Comparison of ENCODE assay signal across 8 cellular contexts in the genomic region with DNA sequence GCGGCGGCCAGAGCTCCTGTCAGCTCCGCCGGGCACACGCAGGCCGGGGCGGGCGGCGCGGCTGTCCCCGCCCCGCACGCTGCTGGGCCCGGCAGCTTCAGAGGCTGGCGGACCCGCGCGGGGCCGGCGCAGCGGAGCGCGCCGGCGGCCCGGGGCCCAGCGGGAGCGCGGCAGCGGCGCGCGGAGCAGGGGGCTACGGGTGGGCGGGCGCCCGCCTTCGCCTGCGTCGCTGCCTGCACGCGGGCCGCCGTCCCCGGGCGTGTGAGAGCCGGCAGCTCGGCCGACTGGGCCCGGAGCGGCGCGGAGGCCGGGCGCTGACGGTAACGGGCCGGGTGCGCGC. TPM values are rescaled to one million over a fixed set of nuclear protein-coding genes. Genes with fewer than 3 reads are reported as not detected.
DNase-seq lines count a peak whose midpoint lies in the region; ATAC-seq and TF ChIP-seq lines count a peak whose summit lies in the region.

No MANE protein-coding gene starts in this region.

- TF ChIP-seq CTCF in cardiac muscle cell (IDR thresholded peaks at IDR 0.05; ENCODE audit: low read depth, low read length) (no peak), transverse colon (IDR thresholded peaks at IDR 0.05) (no peak)

- H3K27ac ChIP-seq in cardiac muscle cell (peak overlapping the region; percentile 93), transverse colon (peak overlapping the region; percentile 93 to 99 (median 96))

- no peak for TF ChIP-seq EP300 in transverse colon (IDR thresholded peaks at IDR 0.05; ENCODE audit: low read depth)

- intact Hi-C loops in Right ventricle myocardium superior (cut with DNase I) (loop anchor here (2.0 kb wide), 1 partner anchor 30 kb away; a partner anchor contains a TSS), transverse colon (cut with DNase I; ENCODE audit: low total_unique reads) (no loop called here)

- in situ Hi-C loops in transverse colon (cut with MboI; ENCODE audit: low pct_ligation_motif_present in 1 of 4, low pct_unique_long_range_greater_than_20kb in 1 of 4, low sequenced_read_pairs in 3 of 4), result no loop called here

- H3K36me3 ChIP-seq in cardiac muscle cell (peaks cover 16% of the 10 kb centered on the region), transverse colon (peaks cover 0 to 17% (median 8%) of the 10 kb centered on the region in 4 donors)

- 1% methylated on average over 55 of the region's 60 CpGs; no CpG with 5 or more reads in 1 of the 2 donors for WGBS in transverse colon (ENCODE audit: low coverage in 1 of 2), 2 donors

- no peak for TF ChIP-seq POLR2A in transverse colon (IDR thresholded peaks at IDR 0.05)

- DNase-seq in cardiac muscle cell (ENCODE audit: low read depth in 1 of 2, low spot score in 1 of 2) (no peak), Right ventricle myocardium superior (no peak), activated T-cell treated with anti-CD3 and anti-CD28 coated beads for 4 hours (peak; percentile 26), transverse colon (no peak), mucosa of gallbladder (ENCODE audit: low spot score) (no peak)

- H3K4me3 ChIP-seq in cardiac muscle cell, result peak overlapping the region; percentile 87
- H3K4me3 ChIP-seq in iPS-18c (ENCODE audit: insufficient read depth, low read depth, low read length), result peak overlapping the region; percentile 61
- peak overlapping the region; percentile 74 to 92 (median 82) for H3K4me3 ChIP-seq in transverse colon

- ATAC-seq in Right ventricle myocardium superior (ENCODE audit: poor library complexity) (no peak), GM19023 (IDR thresholded peaks at IDR 0.05; ENCODE audit: unreplicated experiment) (no peak), HG03108 (IDR thresholded peaks at IDR 0.05; ENCODE audit: unreplicated experiment) (no peak)

- H3K4me1 ChIP-seq in cardiac muscle cell (ENCODE audit: low read depth), result peaks cover 13% of the 10 kb centered on the region
- peaks cover 13 to 19% (median 18%) of the 10 kb centered on the region in 4 donors for H3K4me1 ChIP-seq in transverse colon

- H3K27me3 ChIP-seq in cardiac muscle cell (no peaks in the 10 kb centered on the region), transverse colon (no peaks in the 10 kb centered on the region)

- H3K9me3 ChIP-seq in cardiac muscle cell (ENCODE audit: low read depth), result no peaks in the 10 kb centered on the region
- no peaks in the 10 kb centered on the region for H3K9me3 ChIP-seq in iPS-18c (ENCODE audit: control insufficient read depth, insufficient read depth, low read length)
- H3K9me3 ChIP-seq in transverse colon, result no peaks in the 10 kb centered on the region

RNA-seq across cellular contexts. Expression of a gene that starts 0.5 kb away (rescaled TPM):
- total RNA-seq in cardiac muscle cell (31.9 and 53.0 TPM in 2 replicates), Right ventricle myocardium superior (130 TPM), transverse colon (100 to 1,000 TPM in 2 of 4 donors, 10 to 100 TPM in 2; 46.8 to 109 (median 86.4) TPM), mucosa of gallbladder (95.4 TPM)
- polyA plus RNA-seq in cardiac muscle cell, result 54.3 and 66.3 TPM in 2 replicates

RNA-seq across cellular contexts. Expression of a gene that starts 18.3 kb away (rescaled TPM):
- 13.3 and 19.8 TPM in 2 replicates for total RNA-seq in cardiac muscle cell
- polyA plus RNA-seq in cardiac muscle cell, result 5.4 and 12.7 TPM in 2 replicates
- total RNA-seq in Right ventricle myocardium superior, result 17.1 TPM
- 10 to 100 TPM in 3 of 4 donors, 1 to 10 TPM in 1; 7.0 to 18.3 (median 14.0) TPM for total RNA-seq in transverse colon
- total RNA-seq in mucosa of gallbladder, result 26.2 TPM

RNA-seq across cellular contexts. Expression of a gene that starts 29.7 kb away (rescaled TPM):
- total RNA-seq in cardiac muscle cell (31.2 and 32.5 TPM in 2 replicates), Right ventricle myocardium superior (15.5 TPM), transverse colon (10 to 100 TPM; 13.8 to 21.8 (median 17.9) TPM), mucosa of gallbladder (20.9 TPM)
- polyA plus RNA-seq in cardiac muscle cell, result 22.5 and 24.9 TPM in 2 replicates

RNA-seq across cellular contexts. Expression of a gene that starts 32.5 kb away (rescaled TPM):
- total RNA-seq in cardiac muscle cell, result 61.8 and 68.2 TPM in 2 replicates
- polyA plus RNA-seq in cardiac muscle cell, result 52.5 and 61.1 TPM in 2 replicates
- 26.5 TPM for total RNA-seq in Right ventricle myocardium superior
- total RNA-seq in transverse colon, result 100 to 1,000 TPM in 1 of 4 donors, 10 to 100 TPM in 3; 34.4 to 142 (median 52.9) TPM
- total RNA-seq in mucosa of gallbladder, result 117 TPM

RNA-seq across cellular contexts. Expression of a gene that starts 34.2 kb away (rescaled TPM):
- total RNA-seq in cardiac muscle cell, result 66.3 and 79.6 TPM in 2 replicates
- 57.7 and 69.3 TPM in 2 replicates for polyA plus RNA-seq in cardiac muscle cell
- total RNA-seq in Right ventricle myocardium superior, result 45.0 TPM
- 100 to 1,000 TPM in 1 of 4 donors, 10 to 100 TPM in 3; 64.6 to 109 (median 80.6) TPM for total RNA-seq in transverse colon
- 33.8 TPM for total RNA-seq in mucosa of gallbladder
